21 cellular contexts compared by ENCODE assay signal in genomic region chr12:76219806-76220205, GRCh38.
"Had no signal": no experiment of that assay in that cellular context is flagged by ENCODE, and none has a peak within 500 bp of the region (broad histone marks: within the 10 kb centered on the region; RNA-seq: fewer than 3 reads in every experiment).

No MANE protein-coding gene starts in this region.

- H3K4me1 Mint-ChIP-seq: brain had no signal

- DNase-seq: activated CD4-positive, alpha-beta T cell treated with anti-CD3 and anti-CD28 coated beads, Interleukin-2, amount 10 ng/mL, durations not matched to agents 24 days and 14 days; activated CD8-positive, alpha-beta T cell treated with anti-CD3 and anti-CD28 coated beads for 36 hours; activated naive CD4-positive, alpha-beta T cell treated with anti-CD3 and anti-CD28 coated beads for 36 hours; activated T-cell treated with anti-CD3 and anti-CD28 coated beads, Interleukin-2, amount 50 U/mL, for 1 hour; central memory CD4-positive, alpha-beta T cell; esophagus squamous epithelium; glutamatergic neuron; hypothalamus; left lung; mammary epithelial cell; occipital lobe; posterior cingulate gyrus had no signal

- H3K9me3 ChIP-seq: esophagus squamous epithelium, left lung, tibial nerve, vagina had no signal

- H3K4me1 ChIP-seq: esophagus squamous epithelium, left lung, tibial nerve, vagina had no signal

- H3K27me3 ChIP-seq: esophagus squamous epithelium, left lung, tibial nerve, vagina had no signal

- H3K9me3 Mint-ChIP-seq: activated CD4-positive, alpha-beta T cell treated with anti-CD3 and anti-CD28 coated beads, Interleukin-2, amount 10 ng/mL, durations not matched to agents 24 days and 14 days; activated CD8-positive, alpha-beta T cell treated with anti-CD3 and anti-CD28 coated beads for 36 hours; activated naive CD4-positive, alpha-beta T cell treated with anti-CD3 and anti-CD28 coated beads for 36 hours; activated T-helper 2 cell treated with anti-CD3 and anti-CD28 coated beads, Interferon-gamma antibody, Interleukin-2, Interleukin-4, amounts not matched to agents 10 μg/mL and 5 μg/mL and 100 μg/mL, durations not matched to agents 14 hours and 24 hours and 36 hours; brain; stimulated activated naive CD8-positive, alpha-beta T cell treated with anti-CD3 and anti-CD28 coated beads, Interleukin-15, Interleukin-2, amounts not matched to agents 100 ng/mL and 50 ng/mL, for 24 hours; T-helper 1 cell treated with Interleukin-12 subunit alpha and Interleukin-12 subunit beta and Interleukin-4 antibody, amounts not matched to agents 30 μg/mL and 1 μg/mL, for 36 hours had no signal

- H3K36me3 ChIP-seq: esophagus squamous epithelium, left lung, tibial nerve, vagina had no signal

- H3K4me3 ChIP-seq: coronary artery, esophagus squamous epithelium, left lung, tibial nerve, vagina had no signal

- H3K36me3 Mint-ChIP-seq: brain had no signal

- H3K27ac Mint-ChIP-seq: activated CD4-positive, alpha-beta T cell treated with anti-CD3 and anti-CD28 coated beads, Interleukin-2, amount 10 ng/mL, durations not matched to agents 24 days and 14 days; activated CD8-positive, alpha-beta T cell treated with anti-CD3 and anti-CD28 coated beads for 36 hours; activated naive CD4-positive, alpha-beta T cell treated with anti-CD3 and anti-CD28 coated beads for 36 hours; activated T-helper 2 cell treated with anti-CD3 and anti-CD28 coated beads, Interferon-gamma antibody, Interleukin-2, Interleukin-4, amounts not matched to agents 10 μg/mL and 5 μg/mL and 100 μg/mL, durations not matched to agents 14 hours and 24 hours and 36 hours; brain; stimulated activated naive CD8-positive, alpha-beta T cell treated with anti-CD3 and anti-CD28 coated beads, Interleukin-15, Interleukin-2, amounts not matched to agents 100 ng/mL and 50 ng/mL, for 24 hours; T-helper 1 cell treated with Interleukin-12 subunit alpha and Interleukin-12 subunit beta and Interleukin-4 antibody, amounts not matched to agents 30 μg/mL and 1 μg/mL, for 36 hours had no signal

- FAIRE-seq: endometrium, keratinocyte had no signal

- H3K27ac ChIP-seq: coronary artery, esophagus squamous epithelium, left lung, tibial nerve, vagina had no signal

- H3K27me3 Mint-ChIP-seq: brain had no signal

- H3K4me3 Mint-ChIP-seq: activated CD4-positive, alpha-beta T cell treated with anti-CD3 and anti-CD28 coated beads, Interleukin-2, amount 10 ng/mL, durations not matched to agents 24 days and 14 days; activated CD8-positive, alpha-beta T cell treated with anti-CD3 and anti-CD28 coated beads for 36 hours; activated naive CD4-positive, alpha-beta T cell treated with anti-CD3 and anti-CD28 coated beads for 36 hours; brain; stimulated activated naive CD8-positive, alpha-beta T cell treated with anti-CD3 and anti-CD28 coated beads, Interleukin-15, Interleukin-2, amounts not matched to agents 100 ng/mL and 50 ng/mL, for 24 hours; T-helper 1 cell treated with Interleukin-12 subunit alpha and Interleukin-12 subunit beta and Interleukin-4 antibody, amounts not matched to agents 30 μg/mL and 1 μg/mL, for 36 hours had no signal

- ATAC-seq: activated CD8-positive, alpha-beta T cell treated with anti-CD3 and anti-CD28 coated beads for 36 hours; left lung had no signal
